Comparison of ENCODE assay signal across 19 cellular contexts in genomic region chr6:39209360-39209811, GRCh38. TPM values are rescaled to one million over a fixed set of nuclear protein-coding genes. Genes with fewer than 3 reads are reported as not detected.
A peak's percentile ranks its signal among the peaks of the same experiment; 100 is the strongest.
DNase-seq lines count a peak whose midpoint lies in the region; ATAC-seq, FAIRE-seq and TF ChIP-seq lines count a peak whose summit lies in the region.
"Had no signal": no experiment of that assay in that cellular context is flagged by ENCODE, and none has a peak within 500 bp of the region (broad histone marks: within the 10 kb centered on the region; RNA-seq: fewer than 3 reads in every experiment).

No MANE protein-coding gene starts in this region.

- H3K9me3 ChIP-seq in neuronal stem cell (replicated peaks in 1 of 2; ENCODE audit: control insufficient read depth in 2 of 2, insufficient read depth in 1 of 2, low read depth in 1 of 2, low read length in 2 of 2) = no peaks in the 10 kb centered on the region
- H3K9me3 ChIP-seq: adrenal gland, suprapubic skin had no signal

- no peaks in the 10 kb centered on the region for H3K36me3 ChIP-seq in bronchial epithelial cell (ENCODE audit: control insufficient read depth, insufficient read depth, low read length)
- no peaks in the 10 kb centered on the region for H3K36me3 ChIP-seq in neuronal stem cell (replicated peaks in 1 of 2; ENCODE audit: control insufficient read depth in 2 of 2, insufficient read depth in 2 of 2, low read length in 2 of 2)
- H3K36me3 ChIP-seq: adrenal gland, suprapubic skin had no signal

- TF ChIP-seq CTCF in bronchial epithelial cell (IDR thresholded peaks at IDR 0.05; ENCODE audit: insufficient read depth, low read length, severe bottlenecking) = no peak

- H3K79me1 ChIP-seq in neuronal stem cell (ENCODE audit: low read depth, low read length) = peaks cover 5% of the 10 kb centered on the region

- H4K8ac ChIP-seq in neuronal stem cell (ENCODE audit: low read depth, low read length) = no peak overlapping the region

- no peak overlapping the region for H2BK12ac ChIP-seq in neuronal stem cell (ENCODE audit: low read length)

- H3K27ac ChIP-seq in neuronal stem cell (replicated peaks; ENCODE audit: low read length) = no peak overlapping the region
- H3K27ac ChIP-seq: adrenal gland, dorsolateral prefrontal cortex, SK-N-MC, suprapubic skin had no signal

- peak overlapping the region; percentile 79 for H2BK15ac ChIP-seq in neuronal stem cell (ENCODE audit: low read length)

- no peak overlapping the region for H3K4me2 ChIP-seq in neuronal stem cell (ENCODE audit: insufficient read depth, low read length, poor library complexity, severe bottlenecking)

- peak overlapping the region; percentile 9 for H2AK5ac ChIP-seq in neuronal stem cell (ENCODE audit: low read depth, low read length)

- H3K4me3 ChIP-seq in bronchial epithelial cell (ENCODE audit: low read depth, low read length) (no peak overlapping the region), neuronal stem cell (ENCODE audit: low read length in 2 of 2) (no peak overlapping the region)
- H3K4me3 ChIP-seq: adrenal gland, dorsolateral prefrontal cortex, SK-N-MC, suprapubic skin had no signal

- peak overlapping the region; percentile 51 for H3K9ac ChIP-seq in neuronal stem cell (ENCODE audit: low read depth, low read length, poor library complexity)

- DNase-seq in NCI-H510A treated with DMSO at 0.1 percent for 48 hours (lab: John Stamatoyannopoulos, UW) (peak; percentile 56), NCI-H510A (lab: John Stamatoyannopoulos, UW) (no peak), NOMO-1 treated with DMSO at 0.1 percent for 48 hours (lab: John Stamatoyannopoulos, UW; ENCODE audit: unreplicated experiment) (peak; percentile 22), bronchial epithelial cell (ENCODE audit: low read depth) (peak; percentile 15), neuronal stem cell (ENCODE audit: low spot score) (no peak), HuH-7.5 (ENCODE audit: low spot score) (no peak)
- DNase-seq: 8988T; activated CD4-positive, alpha-beta T cell treated with anti-CD3 and anti-CD28 coated beads, Interleukin-2, amount 50 U/mL, for 4 hours; adrenal gland; dorsolateral prefrontal cortex; glutamatergic neuron; NCI-H446; retina had no signal

- peak overlapping the region; percentile 34 for H2AFZ ChIP-seq in neuronal stem cell (ENCODE audit: low read length)

- no CpG with 5 or more reads among the region's 6 CpGs for WGBS in neuronal stem cell (ENCODE audit: extremely low coverage in 2 of 2, insufficient read length in 2 of 2, insufficient replicate concordance in 1 of 2), 2 donors

- H4K91ac ChIP-seq in neuronal stem cell (ENCODE audit: low read depth, low read length, poor library complexity) = no peak overlapping the region

- peaks cover 0 to 24% of the 10 kb centered on the region in 2 donors for H3K4me1 ChIP-seq in neuronal stem cell (ENCODE audit: control insufficient read depth in 2 of 2, insufficient read depth in 1 of 2, low read depth in 1 of 2, low read length in 2 of 2)

- no peak overlapping the region for H3K4ac ChIP-seq in neuronal stem cell (ENCODE audit: low read length)

- ATAC-seq in GM21381 (IDR thresholded peaks at IDR 0.05; ENCODE audit: unreplicated experiment) (no peak), GM21737 (IDR thresholded peaks at IDR 0.05; ENCODE audit: unreplicated experiment) (no peak)
- ATAC-seq: HCT116 had no signal

- FAIRE-seq in bronchial epithelial cell (lab: Jason Lieb, UNC) = no peak

- H3K14ac ChIP-seq in neuronal stem cell (ENCODE audit: low read length) = no peak overlapping the region

- no peak overlapping the region for H2BK120ac ChIP-seq in neuronal stem cell (ENCODE audit: low read depth, low read length)

- H2BK5ac ChIP-seq in neuronal stem cell (ENCODE audit: low read length) = no peak overlapping the region

- H3K18ac ChIP-seq in neuronal stem cell (ENCODE audit: low read length) = peak overlapping the region; percentile 84

- H3K23ac ChIP-seq in neuronal stem cell (ENCODE audit: low read depth, low read length, poor library complexity) = no peak overlapping the region

- H3K27me3 ChIP-seq in bronchial epithelial cell (ENCODE audit: control insufficient read depth, insufficient read depth, low read length) (no peaks in the 10 kb centered on the region), neuronal stem cell (ENCODE audit: control insufficient read depth in 3 of 3, insufficient read depth in 3 of 3, low read depth in 1 of 3, low read length in 3 of 3) (no peaks in the 10 kb centered on the region)
- H3K27me3 ChIP-seq: adrenal gland, suprapubic skin had no signal

RNA-seq across cellular contexts. Expression of gene KCNK5, which starts 19.9 kb away (rescaled TPM):
- 0.26 TPM in 2 replicates for total RNA-seq in bronchial epithelial cell
- 4.8 TPM for polyA plus RNA-seq in neuronal stem cell (2013, experiment 1 of 2)
- polyA plus RNA-seq in neuronal stem cell (2013, experiment 2 of 2) = 4.9 TPM
- total RNA-seq: LHCN-M2 had no signal

Comparison
In these comparisons a context has a peak if more than half of its experiments do, and no peak if none do; other contexts are left out.
1. DNase-seq: peak in NCI-H510A treated with DMSO at 0.1 percent for 48 hours (single experiment), NOMO-1 treated with DMSO at 0.1 percent for 48 hours (single experiment) and bronchial epithelial cell (single experiment); none in NCI-H510A (single experiment), neuronal stem cell (single experiment) and HuH-7.5 (single experiment).